Comparison of ENCODE assay signal across 1 cellular context in the genomic region with DNA sequence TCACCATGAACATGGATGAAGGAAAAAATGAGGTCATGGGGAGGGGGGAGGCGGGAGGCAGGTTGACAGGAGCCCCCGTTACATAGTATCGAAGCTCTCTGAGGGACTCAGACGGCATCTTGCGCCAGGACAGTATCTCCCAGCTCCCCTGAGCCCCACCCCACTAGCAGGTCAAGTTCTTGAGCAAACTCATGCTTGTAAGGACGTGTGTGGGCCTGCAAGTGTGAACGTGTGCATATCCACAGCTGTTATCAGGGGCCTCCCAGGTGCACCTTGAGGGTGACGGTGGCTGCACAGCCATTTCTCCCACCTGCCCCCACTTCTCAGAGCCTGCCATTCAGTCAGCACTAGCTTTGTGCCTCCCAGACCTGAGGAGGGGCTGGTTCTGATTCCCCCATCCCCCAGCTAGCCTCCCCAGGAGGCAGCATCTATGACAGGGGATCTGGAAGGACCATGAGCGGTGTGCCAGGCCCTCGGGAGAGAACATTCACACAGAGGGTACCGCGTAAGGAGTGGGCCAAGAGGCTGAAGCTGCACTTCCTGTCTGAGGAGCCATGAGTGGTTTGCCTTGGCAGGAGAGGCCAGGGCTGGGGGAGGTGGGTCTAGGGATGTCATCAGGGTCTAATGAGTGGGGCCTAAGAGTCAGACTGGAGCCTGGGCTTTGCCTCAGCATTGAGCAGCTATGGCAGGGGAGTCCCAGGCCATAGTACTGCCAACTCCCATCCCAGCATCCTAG.
TF ChIP-seq lines count a peak whose summit lies in the region.

No MANE protein-coding gene starts in this region.

TF ChIP-seq in HEK293T, 16 proteins besides CTCF, POLR2A, EP300 and RAD21:
- no peak for TF ChIP-seq FOXK2 (IDR thresholded peaks at IDR 0.05)
- TF ChIP-seq CTBP1 (IDR thresholded peaks at IDR 0.05; ENCODE audit: borderline replicate concordance) = no peak
- TF ChIP-seq NFRKB (IDR thresholded peaks at IDR 0.05) = no peak
- TF ChIP-seq ARNT (IDR thresholded peaks at IDR 0.05) = no peak
- TF ChIP-seq ZNF384 (IDR thresholded peaks at IDR 0.05) = no peak
- TF ChIP-seq BHLHE40 (IDR thresholded peaks at IDR 0.05; ENCODE audit: borderline replicate concordance) = no peak
- no peak for TF ChIP-seq L3MBTL2 (conservative IDR thresholded peaks at IDR 0.05)
- TF ChIP-seq ELF4 (IDR thresholded peaks at IDR 0.05) = no peak
- TF ChIP-seq LEF1 (IDR thresholded peaks at IDR 0.05; ENCODE audit: borderline replicate concordance) = no peak
